8 cellular contexts compared by ENCODE assay signal in the genomic region with DNA sequence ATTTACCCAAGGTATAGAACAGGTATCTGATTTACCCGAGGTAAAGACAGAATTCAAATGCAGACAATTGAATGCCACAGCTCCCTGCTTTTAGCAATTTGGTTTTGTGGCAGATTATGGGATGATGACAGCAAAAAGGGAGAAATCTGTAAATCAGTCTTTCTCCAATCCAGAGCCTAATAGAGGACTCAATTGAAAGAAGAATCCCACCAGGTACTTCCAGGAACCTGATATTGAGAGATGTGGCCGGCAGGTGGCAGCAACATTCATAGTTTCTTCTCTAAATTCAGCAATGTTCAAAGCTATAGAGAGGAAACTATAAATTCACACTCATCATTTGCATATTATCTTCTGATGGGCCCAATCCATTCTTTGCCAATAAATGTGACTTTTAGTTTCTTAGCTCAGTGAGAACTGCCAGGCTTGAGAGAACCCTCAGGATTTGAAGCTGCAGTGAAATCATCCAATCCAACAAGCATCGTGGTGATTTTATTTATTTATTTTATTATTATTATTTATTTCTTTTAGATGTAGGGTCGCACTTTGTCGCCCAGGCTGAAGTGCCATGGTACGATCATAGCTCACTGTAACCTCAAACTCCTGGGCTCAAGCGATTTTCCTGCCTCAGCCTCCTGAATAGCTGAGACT. TPM values are rescaled to one million over a fixed set of nuclear protein-coding genes. Genes with fewer than 3 reads are reported as not detected.
DNase-seq lines count a peak whose midpoint lies in the region; ATAC-seq and TF ChIP-seq lines count a peak whose summit lies in the region.

No MANE protein-coding gene starts in this region.

- DNase-seq in AML-193 (lab: John Stamatoyannopoulos, UW) (peak; percentile 69 to 75), HFFc6 (peak; percentile 50), NCI-H82 treated with DMSO at 0.1 percent for 48 hours (lab: John Stamatoyannopoulos, UW; ENCODE audit: unreplicated experiment) (peak; percentile 40), middle frontal gyrus (ENCODE audit: extremely low spot score, low spot score) (peak; percentile 54)
- DNase-seq in activated CD4-positive, alpha-beta memory T cell treated with anti-CD3 and anti-CD28 coated beads for 36 hours = peak; percentile 84
- DNase-seq in effector CD8-positive, alpha-beta T cell (lab: John Stamatoyannopoulos, UW) = peak; percentile 54
- peak; percentile 47 to 64 for DNase-seq in stimulated activated CD8-positive, alpha-beta memory T cell treated with anti-CD3 and anti-CD28 coated beads, Interleukin-7, amount 100 ng/mL, for 1 hour (ENCODE audit: low read depth in 2 of 2)

- H3K4me3 Mint-ChIP-seq in HFFc6 = no peak overlapping the region
- H3K4me3 Mint-ChIP-seq in activated CD4-positive, alpha-beta memory T cell treated with anti-CD3 and anti-CD28 coated beads for 36 hours = no peak overlapping the region

- H3K27me3 Mint-ChIP-seq in HFFc6 (ENCODE audit: insufficient read depth) = peaks cover 2% of the 10 kb centered on the region; the same call in 1 of the 2 replicates
- H3K27me3 Mint-ChIP-seq in activated CD4-positive, alpha-beta memory T cell treated with anti-CD3 and anti-CD28 coated beads for 36 hours = no peaks in the 10 kb centered on the region

- ATAC-seq in GM21619 (IDR thresholded peaks at IDR 0.05; ENCODE audit: unreplicated experiment) = no peak

- peak; percentile 89 for TF ChIP-seq CTCF in HFFc6 (IDR thresholded peaks at IDR 0.05)

- H3K9me3 Mint-ChIP-seq in HFFc6 = no peaks in the 10 kb centered on the region
- no peaks in the 10 kb centered on the region for H3K9me3 Mint-ChIP-seq in activated CD4-positive, alpha-beta memory T cell treated with anti-CD3 and anti-CD28 coated beads for 36 hours

- H3K27ac Mint-ChIP-seq in HFFc6 = no peak overlapping the region
- H3K27ac Mint-ChIP-seq in activated CD4-positive, alpha-beta memory T cell treated with anti-CD3 and anti-CD28 coated beads for 36 hours = no peak overlapping the region

- CTCF ChIA-PET in activated CD4-positive, alpha-beta memory T cell treated with anti-CD3 and anti-CD28 coated beads for 36 hours (lab: Charles Lee) = interaction anchor here (0.6 to 3.0 kb wide), 40 partner anchors 10 to 517 kb away, joined by 3 to 33 read pairs (median 4); partner anchors contain the start of genes MED18, PHACTR4 and SESN2

- no peaks in the 10 kb centered on the region for H3K36me3 Mint-ChIP-seq in HFFc6 (ENCODE audit: low read depth)
- no peaks in the 10 kb centered on the region for H3K36me3 Mint-ChIP-seq in activated CD4-positive, alpha-beta memory T cell treated with anti-CD3 and anti-CD28 coated beads for 36 hours

- intact Hi-C loops in activated CD4-positive, alpha-beta memory T cell treated with anti-CD3 and anti-CD28 coated beads for 36 hours (cut with micrococcal nuclease) = loop anchor here (1.0 kb wide), 1 partner anchor 13 kb away; no protein-coding TSS in a partner anchor

- H3K4me1 Mint-ChIP-seq in HFFc6 (ENCODE audit: low read depth) = peaks cover 1% of the 10 kb centered on the region
- no peaks in the 10 kb centered on the region for H3K4me1 Mint-ChIP-seq in activated CD4-positive, alpha-beta memory T cell treated with anti-CD3 and anti-CD28 coated beads for 36 hours (ENCODE audit: low read depth)

- POLR2A ChIA-PET in activated CD4-positive, alpha-beta memory T cell treated with anti-CD3 and anti-CD28 coated beads for 36 hours (lab: Charles Lee) = interaction anchor here (1.0 kb wide), 1 partner anchor 31 kb away, joined by 3 read pairs; the partner anchor contains the start of gene MED18

RNA-seq across cellular contexts. Expression of gene PHACTR4, which starts 9.8 kb away (rescaled TPM):
- 10 to 100 TPM; 19.9 to 24.4 (median 23.8) TPM for total RNA-seq in HFFc6 (2021; fragmentation: NEBNext Ultra II Directional; extraction: Animal tissue kit (Norgen Biotek cat#: 25700))
- total RNA-seq in activated CD4-positive, alpha-beta memory T cell treated with anti-CD3 and anti-CD28 coated beads for 36 hours = 10 to 100 TPM; 19.5 to 21.5 TPM

RNA-seq across cellular contexts. Expression of gene MED18, which starts 30.9 kb away (rescaled TPM):
- 10 to 100 TPM; 13.9 to 18.4 (median 15.8) TPM for total RNA-seq in HFFc6 (2021; fragmentation: NEBNext Ultra II Directional; extraction: Animal tissue kit (Norgen Biotek cat#: 25700))
- total RNA-seq in activated CD4-positive, alpha-beta memory T cell treated with anti-CD3 and anti-CD28 coated beads for 36 hours = 10 to 100 TPM; 19.8 to 20.0 TPM
